In the genomic region with DNA sequence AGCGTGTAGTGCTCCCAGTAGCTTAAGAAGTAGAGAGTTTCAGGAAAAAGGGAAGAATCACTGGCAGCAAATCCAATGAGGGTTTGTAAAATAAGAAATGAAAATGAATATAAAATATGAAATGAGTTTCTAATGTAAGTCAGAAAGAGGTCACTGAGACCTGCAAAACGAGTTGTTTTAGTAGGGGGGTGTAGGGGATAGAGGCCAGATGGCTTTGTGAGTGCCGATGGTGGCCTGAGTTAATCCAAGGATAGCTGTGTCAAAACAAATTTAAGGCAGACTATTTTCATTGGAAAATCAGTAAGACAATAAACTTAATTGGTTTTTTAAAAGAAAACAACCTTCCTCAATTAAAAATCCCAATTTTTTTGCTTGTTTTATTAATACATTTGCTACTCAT, we compare ENCODE assay signal across 1 cellular context.
TF ChIP-seq lines count a peak whose summit lies in the region.

No MANE protein-coding gene starts in this region.

TF ChIP-seq in H1, 55 proteins besides CTCF, POLR2A, EP300 and RAD21:
- TF ChIP-seq HDAC6 (IDR thresholded peaks at IDR 0.05; ENCODE audit: low read depth, low read length) (no peak), BACH1 (IDR thresholded peaks at IDR 0.05; ENCODE audit: low read length) (no peak), NRF1 (IDR thresholded peaks at IDR 0.05; ENCODE audit: low read depth, low read length) (no peak), SIX5 (IDR thresholded peaks at IDR 0.05; ENCODE audit: low read depth, low read length) (no peak), SIRT6 (IDR thresholded peaks at IDR 0.05; ENCODE audit: low read length) (no peak), BCL11A (IDR thresholded peaks at IDR 0.05; ENCODE audit: low read depth in 2 of 2, low read length in 2 of 2) (no peak), POU5F1 (IDR thresholded peaks at IDR 0.05; ENCODE audit: low read depth, low read length) (no peak), CBX8 (IDR thresholded peaks at IDR 0.05; ENCODE audit: borderline replicate concordance, low read depth, low read length) (no peak), RXRA (IDR thresholded peaks at IDR 0.05; ENCODE audit: insufficient read depth, low read depth, low read length) (no peak), SP4 (IDR thresholded peaks at IDR 0.05; ENCODE audit: low read length) (no peak), YY1 (IDR thresholded peaks at IDR 0.05; ENCODE audit: low read depth, low read length) (no peak), CEBPB (IDR thresholded peaks at IDR 0.05; ENCODE audit: low read depth, low read length) (no peak), KDM4A (IDR thresholded peaks at IDR 0.05; ENCODE audit: low read depth, low read length, severe bottlenecking) (no peak)
TF ChIP-seq in H1: peak in this region for 0.
